ENCODE assay signal across 1 cellular context in genomic region chr7:151518105-151518780, GRCh38.
TF ChIP-seq lines count a peak whose summit lies in the region.

No MANE protein-coding gene starts in this region.

TF ChIP-seq in K562, 482 proteins besides CTCF, POLR2A, EP300 and RAD21 (continued from another document and continues in another):
- no peak for TF ChIP-seq BCLAF1 (IDR thresholded peaks at IDR 0.05; ENCODE audit: borderline replicate concordance in 1 of 2, control insufficient read depth in 1 of 2, low read depth in 2 of 2, low read length in 1 of 2)
- no peak for TF ChIP-seq NFIC (IDR thresholded peaks at IDR 0.05)
- TF ChIP-seq MEIS2 (IDR thresholded peaks at IDR 0.05; ENCODE audit: partially characterized antibody): no peak
- TF ChIP-seq TRIM24 (IDR thresholded peaks at IDR 0.05): no peak
- TF ChIP-seq, protein P1, sequence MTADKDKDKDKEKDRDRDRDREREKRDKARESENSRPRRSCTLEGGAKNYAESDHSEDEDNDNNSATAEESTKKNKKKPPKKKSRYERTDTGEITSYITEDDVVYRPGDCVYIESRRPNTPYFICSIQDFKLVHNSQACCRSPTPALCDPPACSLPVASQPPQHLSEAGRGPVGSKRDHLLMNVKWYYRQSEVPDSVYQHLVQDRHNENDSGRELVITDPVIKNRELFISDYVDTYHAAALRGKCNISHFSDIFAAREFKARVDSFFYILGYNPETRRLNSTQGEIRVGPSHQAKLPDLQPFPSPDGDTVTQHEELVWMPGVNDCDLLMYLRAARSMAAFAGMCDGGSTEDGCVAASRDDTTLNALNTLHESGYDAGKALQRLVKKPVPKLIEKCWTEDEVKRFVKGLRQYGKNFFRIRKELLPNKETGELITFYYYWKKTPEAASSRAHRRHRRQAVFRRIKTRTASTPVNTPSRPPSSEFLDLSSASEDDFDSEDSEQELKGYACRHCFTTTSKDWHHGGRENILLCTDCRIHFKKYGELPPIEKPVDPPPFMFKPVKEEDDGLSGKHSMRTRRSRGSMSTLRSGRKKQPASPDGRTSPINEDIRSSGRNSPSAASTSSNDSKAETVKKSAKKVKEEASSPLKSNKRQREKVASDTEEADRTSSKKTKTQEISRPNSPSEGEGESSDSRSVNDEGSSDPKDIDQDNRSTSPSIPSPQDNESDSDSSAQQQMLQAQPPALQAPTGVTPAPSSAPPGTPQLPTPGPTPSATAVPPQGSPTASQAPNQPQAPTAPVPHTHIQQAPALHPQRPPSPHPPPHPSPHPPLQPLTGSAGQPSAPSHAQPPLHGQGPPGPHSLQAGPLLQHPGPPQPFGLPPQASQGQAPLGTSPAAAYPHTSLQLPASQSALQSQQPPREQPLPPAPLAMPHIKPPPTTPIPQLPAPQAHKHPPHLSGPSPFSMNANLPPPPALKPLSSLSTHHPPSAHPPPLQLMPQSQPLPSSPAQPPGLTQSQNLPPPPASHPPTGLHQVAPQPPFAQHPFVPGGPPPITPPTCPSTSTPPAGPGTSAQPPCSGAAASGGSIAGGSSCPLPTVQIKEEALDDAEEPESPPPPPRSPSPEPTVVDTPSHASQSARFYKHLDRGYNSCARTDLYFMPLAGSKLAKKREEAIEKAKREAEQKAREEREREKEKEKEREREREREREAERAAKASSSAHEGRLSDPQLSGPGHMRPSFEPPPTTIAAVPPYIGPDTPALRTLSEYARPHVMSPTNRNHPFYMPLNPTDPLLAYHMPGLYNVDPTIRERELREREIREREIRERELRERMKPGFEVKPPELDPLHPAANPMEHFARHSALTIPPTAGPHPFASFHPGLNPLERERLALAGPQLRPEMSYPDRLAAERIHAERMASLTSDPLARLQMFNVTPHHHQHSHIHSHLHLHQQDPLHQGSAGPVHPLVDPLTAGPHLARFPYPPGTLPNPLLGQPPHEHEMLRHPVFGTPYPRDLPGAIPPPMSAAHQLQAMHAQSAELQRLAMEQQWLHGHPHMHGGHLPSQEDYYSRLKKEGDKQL (CRISPR knock-in tag; IDR thresholded peaks at IDR 0.05; ENCODE audit: borderline replicate concordance): 0 out of 2 replicates have a peak, but pooled peaks have one; percentile 55
- TF ChIP-seq, protein P2, sequence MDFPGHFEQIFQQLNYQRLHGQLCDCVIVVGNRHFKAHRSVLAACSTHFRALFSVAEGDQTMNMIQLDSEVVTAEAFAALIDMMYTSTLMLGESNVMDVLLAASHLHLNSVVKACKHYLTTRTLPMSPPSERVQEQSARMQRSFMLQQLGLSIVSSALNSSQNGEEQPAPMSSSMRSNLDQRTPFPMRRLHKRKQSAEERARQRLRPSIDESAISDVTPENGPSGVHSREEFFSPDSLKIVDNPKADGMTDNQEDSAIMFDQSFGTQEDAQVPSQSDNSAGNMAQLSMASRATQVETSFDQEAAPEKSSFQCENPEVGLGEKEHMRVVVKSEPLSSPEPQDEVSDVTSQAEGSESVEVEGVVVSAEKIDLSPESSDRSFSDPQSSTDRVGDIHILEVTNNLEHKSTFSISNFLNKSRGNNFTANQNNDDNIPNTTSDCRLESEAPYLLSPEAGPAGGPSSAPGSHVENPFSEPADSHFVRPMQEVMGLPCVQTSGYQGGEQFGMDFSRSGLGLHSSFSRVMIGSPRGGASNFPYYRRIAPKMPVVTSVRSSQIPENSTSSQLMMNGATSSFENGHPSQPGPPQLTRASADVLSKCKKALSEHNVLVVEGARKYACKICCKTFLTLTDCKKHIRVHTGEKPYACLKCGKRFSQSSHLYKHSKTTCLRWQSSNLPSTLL (IDR thresholded peaks at IDR 0.05): no peak
- no peak for TF ChIP-seq ZNF124 (CRISPR knock-in tag; IDR thresholded peaks at IDR 0.05)
- TF ChIP-seq, protein P3, sequence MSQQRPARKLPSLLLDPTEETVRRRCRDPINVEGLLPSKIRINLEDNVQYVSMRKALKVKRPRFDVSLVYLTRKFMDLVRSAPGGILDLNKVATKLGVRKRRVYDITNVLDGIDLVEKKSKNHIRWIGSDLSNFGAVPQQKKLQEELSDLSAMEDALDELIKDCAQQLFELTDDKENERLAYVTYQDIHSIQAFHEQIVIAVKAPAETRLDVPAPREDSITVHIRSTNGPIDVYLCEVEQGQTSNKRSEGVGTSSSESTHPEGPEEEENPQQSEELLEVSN (IDR thresholded peaks at IDR 0.05; ENCODE audit: borderline replicate concordance in 1 of 2, extremely low read depth in 1 of 2, insufficient read depth in 1 of 2, insufficient read length in 1 of 2, low read depth in 1 of 2, low read length in 1 of 2, poor library complexity in 1 of 2, severe bottlenecking in 1 of 2): peak in 1 of 2 experiments; percentile 64
- 0 out of 2 replicates have a peak, but pooled peaks have one; percentile 12 for TF ChIP-seq PML (IDR thresholded peaks at IDR 0.05; ENCODE audit: low read length)
- TF ChIP-seq SNAPC5 (CRISPR knock-in tag; IDR thresholded peaks at IDR 0.05): no peak
- TF ChIP-seq E2F3 (CRISPR knock-in tag; IDR thresholded peaks at IDR 0.05): 0 out of 2 replicates have a peak, but pooled peaks have one; percentile 65
- no peak for TF ChIP-seq SNIP1 (IDR thresholded peaks at IDR 0.05; ENCODE audit: low read depth)
- no peak for TF ChIP-seq ZNF76 (CRISPR knock-in tag; IDR thresholded peaks at IDR 0.05; ENCODE audit: borderline replicate concordance)
- TF ChIP-seq YY1 (IDR thresholded peaks at IDR 0.05; ENCODE audit: borderline replicate concordance in 1 of 3, control insufficient read depth in 1 of 3, extremely low read depth in 1 of 3, insufficient read depth in 3 of 3, insufficient read length in 1 of 3, insufficient replicate concordance in 2 of 3, low read depth in 1 of 3, low read length in 2 of 3): no peak
- no peak for TF ChIP-seq RCOR1 (IDR thresholded peaks at IDR 0.05; ENCODE audit: borderline replicate concordance in 1 of 2, low read depth in 2 of 2, low read length in 2 of 2)
- no peak for TF ChIP-seq TAF7 (tag; IDR thresholded peaks at IDR 0.05)
- TF ChIP-seq PHF21A (IDR thresholded peaks at IDR 0.05; ENCODE audit: borderline replicate concordance, low read depth): no peak
- TF ChIP-seq ZNF57 (CRISPR knock-in tag; IDR thresholded peaks at IDR 0.05): no peak
- peak; percentile 21; the same call in 1 of the 2 replicates for TF ChIP-seq GATA2 (CRISPR knock-in tag; IDR thresholded peaks at IDR 0.05)
- TF ChIP-seq, protein P4, sequence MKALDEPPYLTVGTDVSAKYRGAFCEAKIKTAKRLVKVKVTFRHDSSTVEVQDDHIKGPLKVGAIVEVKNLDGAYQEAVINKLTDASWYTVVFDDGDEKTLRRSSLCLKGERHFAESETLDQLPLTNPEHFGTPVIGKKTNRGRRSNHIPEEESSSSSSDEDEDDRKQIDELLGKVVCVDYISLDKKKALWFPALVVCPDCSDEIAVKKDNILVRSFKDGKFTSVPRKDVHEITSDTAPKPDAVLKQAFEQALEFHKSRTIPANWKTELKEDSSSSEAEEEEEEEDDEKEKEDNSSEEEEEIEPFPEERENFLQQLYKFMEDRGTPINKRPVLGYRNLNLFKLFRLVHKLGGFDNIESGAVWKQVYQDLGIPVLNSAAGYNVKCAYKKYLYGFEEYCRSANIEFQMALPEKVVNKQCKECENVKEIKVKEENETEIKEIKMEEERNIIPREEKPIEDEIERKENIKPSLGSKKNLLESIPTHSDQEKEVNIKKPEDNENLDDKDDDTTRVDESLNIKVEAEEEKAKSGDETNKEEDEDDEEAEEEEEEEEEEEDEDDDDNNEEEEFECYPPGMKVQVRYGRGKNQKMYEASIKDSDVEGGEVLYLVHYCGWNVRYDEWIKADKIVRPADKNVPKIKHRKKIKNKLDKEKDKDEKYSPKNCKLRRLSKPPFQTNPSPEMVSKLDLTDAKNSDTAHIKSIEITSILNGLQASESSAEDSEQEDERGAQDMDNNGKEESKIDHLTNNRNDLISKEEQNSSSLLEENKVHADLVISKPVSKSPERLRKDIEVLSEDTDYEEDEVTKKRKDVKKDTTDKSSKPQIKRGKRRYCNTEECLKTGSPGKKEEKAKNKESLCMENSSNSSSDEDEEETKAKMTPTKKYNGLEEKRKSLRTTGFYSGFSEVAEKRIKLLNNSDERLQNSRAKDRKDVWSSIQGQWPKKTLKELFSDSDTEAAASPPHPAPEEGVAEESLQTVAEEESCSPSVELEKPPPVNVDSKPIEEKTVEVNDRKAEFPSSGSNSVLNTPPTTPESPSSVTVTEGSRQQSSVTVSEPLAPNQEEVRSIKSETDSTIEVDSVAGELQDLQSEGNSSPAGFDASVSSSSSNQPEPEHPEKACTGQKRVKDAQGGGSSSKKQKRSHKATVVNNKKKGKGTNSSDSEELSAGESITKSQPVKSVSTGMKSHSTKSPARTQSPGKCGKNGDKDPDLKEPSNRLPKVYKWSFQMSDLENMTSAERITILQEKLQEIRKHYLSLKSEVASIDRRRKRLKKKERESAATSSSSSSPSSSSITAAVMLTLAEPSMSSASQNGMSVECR (CRISPR knock-in tag; IDR thresholded peaks at IDR 0.05): no peak; the same call in 1 of the 2 replicates
- no peak for TF ChIP-seq ZNF175 (CRISPR knock-in tag; IDR thresholded peaks at IDR 0.05; ENCODE audit: low read depth)
- TF ChIP-seq CBX1 (IDR thresholded peaks at IDR 0.05; ENCODE audit: low read depth): no peak
- TF ChIP-seq POLR3G (IDR thresholded peaks at IDR 0.05; ENCODE audit: extremely low read depth, insufficient read length, insufficient replicate concordance): no peak
- TF ChIP-seq GTF2E2 (tag; IDR thresholded peaks at IDR 0.05): no peak
- TF ChIP-seq ZHX1 (conservative IDR thresholded peaks at IDR 0.05; ENCODE audit: low read length): no peak; the same call in 1 of the 2 replicates
- TF ChIP-seq CCAR2 (IDR thresholded peaks at IDR 0.05; ENCODE audit: low read depth, low read length): no peak
- no peak for TF ChIP-seq PPARD (CRISPR knock-in tag; IDR thresholded peaks at IDR 0.05)
- TF ChIP-seq MYNN (IDR thresholded peaks at IDR 0.05): no peak
- no peak for TF ChIP-seq MYNN (CRISPR knock-in tag; IDR thresholded peaks at IDR 0.05)
- TF ChIP-seq ZKSCAN8 (CRISPR knock-in tag; IDR thresholded peaks at IDR 0.05): no peak
- no peak for TF ChIP-seq ZNF174 (CRISPR knock-in tag; IDR thresholded peaks at IDR 0.05)
- no peak for TF ChIP-seq TCF7 (IDR thresholded peaks at IDR 0.05; ENCODE audit: borderline replicate concordance)
- no peak for TF ChIP-seq E2F8 (IDR thresholded peaks at IDR 0.05; ENCODE audit: low read depth, partially characterized antibody)
- no peak for TF ChIP-seq ZBTB1 (CRISPR knock-in tag; IDR thresholded peaks at IDR 0.05; ENCODE audit: borderline replicate concordance, low read depth)
